24 cellular contexts compared by ENCODE assay signal in genomic region chr6:168049277-168049676, GRCh38. TPM values are rescaled to one million over a fixed set of nuclear protein-coding genes. Genes with fewer than 3 reads are reported as not detected.
DNase-seq lines count a peak whose midpoint lies in the region; ATAC-seq, FAIRE-seq and TF ChIP-seq lines count a peak whose summit lies in the region.
"Had no signal": no experiment of that assay in that cellular context is flagged by ENCODE, and none has a peak within 500 bp of the region (broad histone marks: within the 10 kb centered on the region; RNA-seq: fewer than 3 reads in every experiment).

No MANE protein-coding gene starts in this region.

- H2BK120ac ChIP-seq in neuronal stem cell (ENCODE audit: low read depth, low read length), result no peak overlapping the region

- H3K4me3 ChIP-seq in right atrium auricular region (no peak overlapping the region), K562 (no peak overlapping the region), neuronal stem cell (ENCODE audit: low read length in 2 of 2) (no peak overlapping the region), breast epithelium (no peak overlapping the region), body of pancreas (no peak overlapping the region)
- H3K4me3 ChIP-seq: PC-9 had no signal

- H2BK12ac ChIP-seq in neuronal stem cell (ENCODE audit: low read length), result no peak overlapping the region

- H3K4me2 ChIP-seq in K562 (ENCODE audit: insufficient read depth, low read length) (no peak overlapping the region), neuronal stem cell (ENCODE audit: insufficient read depth, low read length, poor library complexity, severe bottlenecking) (no peak overlapping the region)
- H3K4me2 ChIP-seq: PC-9 had no signal

- CTCF ChIA-PET in K562 (lab: Yijun Ruan, JAX; ENCODE audit: low intra/inter-chr PET ratio), result interaction anchor here (0.6 kb wide), 1 partner anchor 28 kb away, joined by 3 read pairs; no protein-coding TSS in a partner anchor

- POLR2A ChIA-PET in K562 (lab: Yijun Ruan, JAX), result interaction anchor here (0.5 to 0.6 kb wide), 2 partner anchors 10 to 481 kb away, joined by 3 read pairs; no protein-coding TSS in a partner anchor

- H4K20me1 ChIP-seq in K562 (replicated peaks; ENCODE audit: control insufficient read depth, insufficient read depth, low read length), result peaks cover 22% of the 10 kb centered on the region; the same call in 1 of the 2 replicates

- H3K14ac ChIP-seq in neuronal stem cell (ENCODE audit: low read length), result no peak overlapping the region

- H2AFZ ChIP-seq in K562 (ENCODE audit: low read depth, low read length), result no peak overlapping the region
- H2AFZ ChIP-seq in neuronal stem cell (ENCODE audit: low read length), result no peak overlapping the region
- H2AFZ ChIP-seq: PC-9 had no signal

- H3K79me1 ChIP-seq in neuronal stem cell (ENCODE audit: low read depth, low read length), result peaks cover 1% of the 10 kb centered on the region

- intact Hi-C loops in Right ventricle myocardium superior (cut with DNase I), result no loop called here
- intact Hi-C loops in K562 (cut with micrococcal nuclease), result no loop called here
- intact Hi-C loops in breast epithelium (cut with DNase I; ENCODE audit: low total_unique reads), result no loop called here
- intact Hi-C loops in body of pancreas (cut with DNase I), result no loop called here

- TF ChIP-seq EP300 in K562 (IDR thresholded peaks at IDR 0.05; ENCODE audit: low read length), result no peak

- BruUV-seq in K562 (replicated peaks; lab: Mats Ljungman, UMichigan), result no TSS peak

- no peaks in the 10 kb centered on the region for H3K79me2 ChIP-seq in K562 (ENCODE audit: control insufficient read depth, insufficient read depth, low read length)

- H3K27ac ChIP-seq in right atrium auricular region (no peak overlapping the region), K562 (ENCODE audit: extremely low read depth, low read depth, low read length) (no peak overlapping the region), neuronal stem cell (replicated peaks; ENCODE audit: low read length) (no peak overlapping the region), breast epithelium (no peak overlapping the region), body of pancreas (no peak overlapping the region)
- H3K27ac ChIP-seq: HL-60, PC-9 had no signal

- H2AK5ac ChIP-seq in neuronal stem cell (ENCODE audit: low read depth, low read length), result peak overlapping the region; percentile 91

- H3K9me3 ChIP-seq in right atrium auricular region (no peaks in the 10 kb centered on the region), K562 (replicated peaks; ENCODE audit: control insufficient read depth, insufficient read depth, low read depth, low read length) (no peaks in the 10 kb centered on the region), neuronal stem cell (replicated peaks in 1 of 2; ENCODE audit: control insufficient read depth in 2 of 2, insufficient read depth in 1 of 2, low read depth in 1 of 2, low read length in 2 of 2) (no peaks in the 10 kb centered on the region), breast epithelium (no peaks in the 10 kb centered on the region), body of pancreas (no peaks in the 10 kb centered on the region)
- H3K9me3 ChIP-seq: BE2C had no signal

- in situ Hi-C loops in K562 (cut with MboI), result no loop called here

- H4K8ac ChIP-seq in neuronal stem cell (ENCODE audit: low read depth, low read length), result no peak overlapping the region

- no peak for TF ChIP-seq POLR2A in K562 (conservative IDR thresholded peaks at IDR 0.05)
- TF ChIP-seq POLR2A in breast epithelium (IDR thresholded peaks at IDR 0.05), result no peak
- TF ChIP-seq POLR2A in body of pancreas (IDR thresholded peaks at IDR 0.05), result no peak

- no peaks in the 10 kb centered on the region for H3K9me1 ChIP-seq in K562 (ENCODE audit: control insufficient read depth, insufficient read depth, low read length)

- peak; percentile 15 for DNase-seq in Right ventricle myocardium superior
- no peak for DNase-seq in right atrium auricular region (ENCODE audit: low spot score)
- DNase-seq in K562 (ENCODE audit: extremely low read depth in 1 of 4, low spot score in 3 of 4), result no peak
- DNase-seq in neuronal stem cell (ENCODE audit: low spot score), result no peak
- no peak for DNase-seq in breast epithelium (ENCODE audit: low spot score in 2 of 2)
- no peak for DNase-seq in NCI-H146 (lab: John Stamatoyannopoulos, UW)
- DNase-seq in body of pancreas, result no peak
- DNase-seq: 8988T; ACHN; BE2C; CD4-positive, CD25-positive, alpha-beta regulatory T cell; DMS153; DND-41; Karpas-422; NCI-H1105 treated with DMSO at 0.1 percent for 48 hours; NCI-H2029; NCI-H446 treated with DMSO at 0.1 percent for 48 hours; NCI-H526 treated with DMSO at 0.1 percent for 48 hours; PC-9; RPMI8226; SHP77 treated with DMSO at 0.1 percent for 48 hours had no signal

- H3K4ac ChIP-seq in neuronal stem cell (ENCODE audit: low read length), result peak overlapping the region; percentile 0

- H3K4me1 ChIP-seq in right atrium auricular region (peaks cover 0 to 17% of the 10 kb centered on the region in 2 donors), K562 (replicated peaks in 1 of 2; ENCODE audit: control insufficient read depth in 2 of 2, insufficient read depth in 2 of 2, low read length in 2 of 2) (peaks cover 0 to 28% of the 10 kb centered on the region in 2 experiments; a peak in 1 of 5 replicates), neuronal stem cell (ENCODE audit: control insufficient read depth in 2 of 2, insufficient read depth in 1 of 2, low read depth in 1 of 2, low read length in 2 of 2) (peaks cover 0 to 8% of the 10 kb centered on the region in 2 donors), breast epithelium (no peaks in the 10 kb centered on the region), body of pancreas (peaks cover 8% of the 10 kb centered on the region)
- H3K4me1 ChIP-seq: BE2C had no signal

- WGBS in K562 (ENCODE audit: insufficient coverage, low coverage, missing lambda C conversion rate), result 3% methylated on average over 20 of the region's 20 CpGs
- no CpG with 5 or more reads among the region's 20 CpGs for WGBS in neuronal stem cell (ENCODE audit: extremely low coverage in 2 of 2, insufficient read length in 2 of 2, insufficient replicate concordance in 1 of 2), 2 donors
- 88 to 90% methylated on average over 10 to 18 of the region's 20 CpGs for WGBS in body of pancreas, 2 donors

- no peak overlapping the region for H4K91ac ChIP-seq in neuronal stem cell (ENCODE audit: low read depth, low read length, poor library complexity)

- no peak for TF ChIP-seq RAD21 in K562 (CRISPR knock-in tag; conservative IDR thresholded peaks at IDR 0.05 in 1 of 2, IDR thresholded peaks at IDR 0.05 in 1 of 2)

- peak overlapping the region; percentile 44 for H2BK5ac ChIP-seq in neuronal stem cell (ENCODE audit: low read length)

- H2BK15ac ChIP-seq in neuronal stem cell (ENCODE audit: low read length), result peak overlapping the region; percentile 58

- no peaks in the 10 kb centered on the region for H3K27me3 ChIP-seq in right atrium auricular region
- peaks cover 45 to 93% of the 10 kb centered on the region in 2 experiments; a peak in 4 of 5 replicates for H3K27me3 ChIP-seq in K562 (ENCODE audit: control insufficient read depth in 2 of 2, insufficient read depth in 2 of 2, low read length in 2 of 2)
- H3K27me3 ChIP-seq in neuronal stem cell (ENCODE audit: control insufficient read depth in 3 of 3, insufficient read depth in 3 of 3, low read depth in 1 of 3, low read length in 3 of 3), result no peaks in the 10 kb centered on the region
- no peaks in the 10 kb centered on the region for H3K27me3 ChIP-seq in breast epithelium
- H3K27me3 ChIP-seq in body of pancreas, result no peaks in the 10 kb centered on the region
- H3K27me3 ChIP-seq: BE2C had no signal

- H3K23ac ChIP-seq in neuronal stem cell (ENCODE audit: low read depth, low read length, poor library complexity), result peak overlapping the region; percentile 25

- FAIRE-seq in K562 (lab: Jason Lieb, UNC), result no peak
- FAIRE-seq: GM12892 had no signal

- H3K18ac ChIP-seq in neuronal stem cell (ENCODE audit: low read length), result peak overlapping the region; percentile 85

- TF ChIP-seq CTCF in right atrium auricular region (IDR thresholded peaks at IDR 0.05), result no peak
- TF ChIP-seq CTCF in K562 (IDR thresholded peaks at IDR 0.05 in 2 of 3, conservative IDR thresholded peaks at IDR 0.05 in 1 of 3; ENCODE audit: insufficient read depth in 2 of 3, low read depth in 1 of 3, low read length in 3 of 3), result no peak
- no peak for TF ChIP-seq CTCF in breast epithelium (IDR thresholded peaks at IDR 0.05)
- no peak for TF ChIP-seq CTCF in body of pancreas (IDR thresholded peaks at IDR 0.05)

- no peaks in the 10 kb centered on the region for H3K36me3 ChIP-seq in right atrium auricular region
- H3K36me3 ChIP-seq in K562 (ENCODE audit: control insufficient read depth, insufficient read depth, low read length), result no peaks in the 10 kb centered on the region
- no peaks in the 10 kb centered on the region for H3K36me3 ChIP-seq in neuronal stem cell (replicated peaks in 1 of 2; ENCODE audit: control insufficient read depth in 2 of 2, insufficient read depth in 2 of 2, low read length in 2 of 2)
- H3K36me3 ChIP-seq in breast epithelium, result no peaks in the 10 kb centered on the region
- no peaks in the 10 kb centered on the region for H3K36me3 ChIP-seq in body of pancreas (replicated peaks in 1 of 2; ENCODE audit: insufficient read depth in 1 of 2, low read depth in 2 of 2)
- H3K36me3 ChIP-seq: BE2C had no signal

- ATAC-seq in Right ventricle myocardium superior (ENCODE audit: poor library complexity), result no peak
- ATAC-seq in K562, result no peak
- ATAC-seq in body of pancreas, result no peak

- H3K9ac ChIP-seq in K562 (ENCODE audit: insufficient read depth in 1 of 2, low read depth in 2 of 2, low read length in 2 of 2) (no peak overlapping the region), neuronal stem cell (ENCODE audit: low read depth, low read length, poor library complexity) (no peak overlapping the region)

RNA-seq across cellular contexts. Expression of gene FRMD1, which starts 29.7 kb away (rescaled TPM):
- 1.0 TPM for total RNA-seq in Right ventricle myocardium superior
- under 1 TPM in 1 of 2 donors, not detected in 1; 0.08 TPM for total RNA-seq in right atrium auricular region
- total RNA-seq in K562 (2011; cell fraction: chromatin; rRNA removed; ENCODE audit: low replicate concordance), result not detected in 2 replicates
- not detected in 2 replicates for total RNA-seq in K562 (2011; cell fraction: nucleolus; rRNA removed)
- not detected in 2 replicates for total RNA-seq in K562 (2011; cell fraction: nucleoplasm; rRNA removed)
- 0.16 TPM in 1 of 2 replicates, not detected in the other for total RNA-seq in K562 (2014; rRNA removed)
- total RNA-seq in K562 (2014; rRNA removed; fragmentation: Illumina TruSeq; extraction: Trizol), result not detected in 2 replicates
- 0.04 TPM in 1 of 2 replicates, not detected in the other for total RNA-seq in K562 (2015; rRNA removed; fragmentation: Illumina TruSeq; extraction: Trizol)
- not detected in 2 replicates for total RNA-seq in K562 (2021)
- polyA plus RNA-seq in K562 (2011; rRNA removed), result 0.01 TPM in 1 of 2 replicates, not detected in the other
- 0.01 TPM in 2 replicates for polyA plus RNA-seq in K562 (2011; cell fraction: cytosol; rRNA removed)
- 0.04 TPM in 1 of 2 replicates, not detected in the other for polyA plus RNA-seq in K562 (2011; cell fraction: nucleus; rRNA removed)
- polyA plus RNA-seq in K562 (2012), result 0.04 and 0.18 TPM in 2 replicates
- polyA plus RNA-seq in K562 (2014; fragmentation: Illumina TruSeq; extraction: Trizol), result not detected in 2 replicates
- polyA plus RNA-seq in K562 (2014; fragmentation: Nextera tagmentation; extraction: Ambion mirVana), result under 1 TPM in 1 of 2 experiments, not detected in 1; 0.01 TPM
- not detected in 2 replicates for polyA plus RNA-seq in K562 (2014; rRNA removed)
- not detected in 2 replicates for polyA minus RNA-seq in K562 (2011; rRNA and poly(A)+ RNA removed)
- not detected in 2 replicates for polyA minus RNA-seq in K562 (2011; cell fraction: cytosol; rRNA and poly(A)+ RNA removed)
- polyA minus RNA-seq in K562 (2011; cell fraction: nucleus; rRNA and poly(A)+ RNA removed), result not detected in 2 replicates
- polyA plus RNA-seq in neuronal stem cell (2013, experiment 1 of 2), result 0.20 TPM
- 0.18 TPM for polyA plus RNA-seq in neuronal stem cell (2013, experiment 2 of 2)
- under 1 TPM; 0.29 to 0.96 (median 0.66) TPM for total RNA-seq in breast epithelium
- total RNA-seq in body of pancreas, result not detected
- total RNA-seq: CD4-positive, CD25-positive, alpha-beta regulatory T cell; H4; PC-9 had no signal
- polyA plus RNA-seq: CD4-positive, CD25-positive, alpha-beta regulatory T cell had no signal

RNA-seq across cellular contexts. Expression of gene KIF25, which starts 51.8 kb away (rescaled TPM):
- total RNA-seq in Right ventricle myocardium superior, result 0.35 TPM
- not detected for total RNA-seq in right atrium auricular region
- total RNA-seq in K562 (2011; cell fraction: chromatin; rRNA removed; ENCODE audit: low replicate concordance), result not detected in 2 replicates
- not detected in 2 replicates for total RNA-seq in K562 (2011; cell fraction: nucleolus; rRNA removed)
- not detected in 2 replicates for total RNA-seq in K562 (2011; cell fraction: nucleoplasm; rRNA removed)
- total RNA-seq in K562 (2014; rRNA removed), result not detected in 2 replicates
- total RNA-seq in K562 (2014; rRNA removed; fragmentation: Illumina TruSeq; extraction: Trizol), result not detected in 2 replicates
- not detected in 2 replicates for total RNA-seq in K562 (2015; rRNA removed; fragmentation: Illumina TruSeq; extraction: Trizol)
- total RNA-seq in K562 (2021), result 0.24 TPM in 1 of 2 replicates, not detected in the other
- polyA plus RNA-seq in K562 (2011; rRNA removed), result 0.04 TPM in 1 of 2 replicates, not detected in the other
- 0.04 TPM in 1 of 2 replicates, not detected in the other for polyA plus RNA-seq in K562 (2011; cell fraction: cytosol; rRNA removed)
- polyA plus RNA-seq in K562 (2011; cell fraction: nucleus; rRNA removed), result not detected in 2 replicates
- 0.08 and 0.47 TPM in 2 replicates for polyA plus RNA-seq in K562 (2012)
- not detected in 2 replicates for polyA plus RNA-seq in K562 (2014; fragmentation: Illumina TruSeq; extraction: Trizol)
- under 1 TPM; 0.22 to 0.49 TPM for polyA plus RNA-seq in K562 (2014; fragmentation: Nextera tagmentation; extraction: Ambion mirVana)
- polyA plus RNA-seq in K562 (2014; rRNA removed), result not detected in 2 replicates
- polyA minus RNA-seq in K562 (2011; rRNA and poly(A)+ RNA removed), result 0.98 TPM in 1 of 2 replicates, not detected in the other
- polyA minus RNA-seq in K562 (2011; cell fraction: cytosol; rRNA and poly(A)+ RNA removed), result not detected in 2 replicates
- not detected in 2 replicates for polyA minus RNA-seq in K562 (2011; cell fraction: nucleus; rRNA and poly(A)+ RNA removed)
- polyA plus RNA-seq in neuronal stem cell (2013, experiment 1 of 2), result 5.8 TPM
- 5.1 TPM for polyA plus RNA-seq in neuronal stem cell (2013, experiment 2 of 2)
- under 1 TPM in 1 of 3 donors, not detected in 2; 0.66 TPM for total RNA-seq in breast epithelium
- 1 to 10 TPM in 1 of 2 donors, not detected in 1; 1.8 TPM for total RNA-seq in body of pancreas
- total RNA-seq: CD4-positive, CD25-positive, alpha-beta regulatory T cell; PC-9 had no signal
- polyA plus RNA-seq: CD4-positive, CD25-positive, alpha-beta regulatory T cell had no signal
